ENCODE assay signal across 11 cellular contexts in genomic region chr19:8251025-8251472, GRCh38. TPM values are rescaled to one million over a fixed set of nuclear protein-coding genes. Genes with fewer than 3 reads are reported as not detected.
DNase-seq lines count a peak whose midpoint lies in the region; ATAC-seq and TF ChIP-seq lines count a peak whose summit lies in the region.
"Had no signal": no experiment of that assay in that cellular context is flagged by ENCODE, and none has a peak within 500 bp of the region (broad histone marks: within the 10 kb centered on the region; RNA-seq: fewer than 3 reads in every experiment).

No MANE protein-coding gene starts in this region.

- TF ChIP-seq CTCF in fibroblast of mammary gland (conservative IDR thresholded peaks at IDR 0.05; ENCODE audit: control insufficient read depth, insufficient read depth, low read depth, low read length) (peak; percentile 1), testis (IDR thresholded peaks at IDR 0.05) (no peak)

- TF ChIP-seq POLR2A in testis (IDR thresholded peaks at IDR 0.05) = no peak

- no peak for ATAC-seq in GM18517 (IDR thresholded peaks at IDR 0.05; ENCODE audit: unreplicated experiment)
- ATAC-seq: WTC11 had no signal

- H3K4me3 ChIP-seq in fibroblast of mammary gland (ENCODE audit: control insufficient read depth, low read depth, low read length) (no peak overlapping the region), testis (no peak overlapping the region)
- H3K4me3 ChIP-seq: PC-9 had no signal

- H3K27ac ChIP-seq in testis = peak overlapping the region; percentile 24 to 50
- H3K27ac ChIP-seq: PC-9 had no signal

- no peaks in the 10 kb centered on the region for H3K27me3 ChIP-seq in testis

- no peaks in the 10 kb centered on the region for H3K36me3 ChIP-seq in testis (ENCODE audit: low read depth, missing control alignments)

- 48 to 79% methylated on average over 6 to 13 of the region's 14 CpGs for WGBS in testis, 2 donors

- DNase-seq in NCI-H2029 treated with DMSO at 0.1 percent for 48 hours (lab: John Stamatoyannopoulos, UW) (peak; percentile 79), fibroblast of mammary gland (ENCODE audit: low read depth) (peak; percentile 56), midbrain (lab: John Stamatoyannopoulos, UW) (peak; percentile 78), testis (peak; percentile 86), NOMO-1 treated with DMSO at 0.1 percent for 48 hours (lab: John Stamatoyannopoulos, UW; ENCODE audit: unreplicated experiment) (no peak), NCI-H510A (lab: John Stamatoyannopoulos, UW) (no peak)
- DNase-seq in stimulated activated CD4-positive, alpha-beta T cell treated with anti-CD3 and anti-CD28 coated beads, Interleukin-4, amount 100 ng/mL, for 4 hours = no peak
- DNase-seq: activated naive CD4-positive, alpha-beta T cell treated with anti-CD3 and anti-CD28 coated beads for 36 hours; PC-9 had no signal

- H3K4me1 ChIP-seq in testis = peaks cover 13% of the 10 kb centered on the region

- no peaks in the 10 kb centered on the region for H3K9me3 ChIP-seq in testis

- intact Hi-C loops in testis (cut with DNase I; ENCODE audit: low total_unique reads) = loop anchor here (5.0 to 10.0 kb wide), 2 partner anchors 94 to 306 kb away; partner anchors contain the start of gene TIMM44

RNA-seq across cellular contexts. Expression of gene CERS4, which starts 41.9 kb away (rescaled TPM):
- total RNA-seq in testis = 100 to 1,000 TPM in 1 of 2 donors, 10 to 100 TPM in 1; 68.6 to 105 TPM
- 35.2 TPM for polyA plus RNA-seq in testis (ENCODE audit: insufficient read depth, low read depth, low replicate concordance)

RNA-seq across cellular contexts. Expression of gene CD320, which starts 57.1 kb away (rescaled TPM):
- 10 to 100 TPM; 61.2 to 65.8 TPM for total RNA-seq in testis
- 88.3 TPM for polyA plus RNA-seq in testis (ENCODE audit: insufficient read depth, low read depth, low replicate concordance)

Comparison
In these comparisons a context has a peak if more than half of its experiments do, and no peak if none do; other contexts are left out.
1. DNase-seq: peak in NCI-H2029 treated with DMSO at 0.1 percent for 48 hours (single experiment), fibroblast of mammary gland (single experiment), midbrain (single experiment) and testis (single experiment); none in NOMO-1 treated with DMSO at 0.1 percent for 48 hours (single experiment), stimulated activated CD4-positive, alpha-beta T cell treated with anti-CD3 and anti-CD28 coated beads, Interleukin-4, amount 100 ng/mL, for 4 hours (0 of 2) and NCI-H510A (single experiment).